1 cellular context compared by ENCODE assay signal in the genomic region with DNA sequence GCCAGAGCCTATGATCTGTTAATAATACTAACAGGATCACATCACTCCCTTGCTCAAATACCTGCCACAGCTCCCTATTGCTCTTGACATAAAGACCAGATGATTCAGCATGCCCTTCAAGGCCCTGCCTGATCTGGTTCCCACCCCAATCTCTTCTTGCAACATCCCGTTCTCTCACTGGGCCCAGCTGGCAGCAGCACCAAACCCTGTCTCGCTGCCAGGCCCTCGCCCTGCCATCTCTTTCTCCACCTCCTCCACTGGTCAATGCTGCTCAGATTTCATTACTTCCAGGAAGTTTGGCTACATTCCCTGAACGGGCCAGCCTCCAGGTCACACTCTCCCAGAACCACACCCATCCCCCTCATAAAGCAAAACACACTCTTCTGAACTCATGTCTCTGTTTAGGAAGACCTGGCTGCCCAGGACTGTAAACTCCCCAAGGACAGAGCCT.
TF ChIP-seq lines count a peak whose summit lies in the region.

No MANE protein-coding gene starts in this region.

TF ChIP-seq in A549, 52 proteins besides CTCF, POLR2A, EP300 and RAD21 (continued from another document):
- TF ChIP-seq, protein P1, sequence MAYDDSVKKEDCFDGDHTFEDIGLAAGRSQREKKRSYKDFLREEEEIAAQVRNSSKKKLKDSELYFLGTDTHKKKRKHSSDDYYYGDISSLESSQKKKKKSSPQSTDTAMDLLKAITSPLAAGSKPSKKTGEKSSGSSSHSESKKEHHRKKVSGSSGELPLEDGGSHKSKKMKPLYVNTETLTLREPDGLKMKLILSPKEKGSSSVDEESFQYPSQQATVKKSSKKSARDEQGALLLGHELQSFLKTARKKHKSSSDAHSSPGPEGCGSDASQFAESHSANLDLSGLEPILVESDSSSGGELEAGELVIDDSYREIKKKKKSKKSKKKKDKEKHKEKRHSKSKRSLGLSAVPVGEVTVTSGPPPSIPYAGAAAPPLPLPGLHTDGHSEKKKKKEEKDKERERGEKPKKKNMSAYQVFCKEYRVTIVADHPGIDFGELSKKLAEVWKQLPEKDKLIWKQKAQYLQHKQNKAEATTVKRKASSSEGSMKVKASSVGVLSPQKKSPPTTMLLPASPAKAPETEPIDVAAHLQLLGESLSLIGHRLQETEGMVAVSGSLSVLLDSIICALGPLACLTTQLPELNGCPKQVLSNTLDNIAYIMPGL (CRISPR knock-in tag; IDR thresholded peaks at IDR 0.05; ENCODE audit: borderline replicate concordance): no peak
- no peak for TF ChIP-seq PHF8 (IDR thresholded peaks at IDR 0.05; ENCODE audit: borderline replicate concordance, low read depth)
- TF ChIP-seq, protein P2, sequence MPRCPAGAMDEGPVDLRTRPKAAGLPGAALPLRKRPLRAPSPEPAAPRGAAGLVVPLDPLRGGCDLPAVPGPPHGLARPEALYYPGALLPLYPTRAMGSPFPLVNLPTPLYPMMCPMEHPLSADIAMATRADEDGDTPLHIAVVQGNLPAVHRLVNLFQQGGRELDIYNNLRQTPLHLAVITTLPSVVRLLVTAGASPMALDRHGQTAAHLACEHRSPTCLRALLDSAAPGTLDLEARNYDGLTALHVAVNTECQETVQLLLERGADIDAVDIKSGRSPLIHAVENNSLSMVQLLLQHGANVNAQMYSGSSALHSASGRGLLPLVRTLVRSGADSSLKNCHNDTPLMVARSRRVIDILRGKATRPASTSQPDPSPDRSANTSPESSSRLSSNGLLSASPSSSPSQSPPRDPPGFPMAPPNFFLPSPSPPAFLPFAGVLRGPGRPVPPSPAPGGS (IDR thresholded peaks at IDR 0.05): no peak
- no peak for TF ChIP-seq CBX2 (IDR thresholded peaks at IDR 0.05; ENCODE audit: borderline replicate concordance, low read depth)
- no peak for TF ChIP-seq POLR2AphosphoS2 (conservative IDR thresholded peaks at IDR 0.05; ENCODE audit: low read length)
- TF ChIP-seq RCOR1 (IDR thresholded peaks at IDR 0.05; ENCODE audit: low read depth, low read length): no peak
- no peak for TF ChIP-seq RFX5 (IDR thresholded peaks at IDR 0.05)
- no peak for TF ChIP-seq CBX8 (IDR thresholded peaks at IDR 0.05)
- TF ChIP-seq, protein P3, sequence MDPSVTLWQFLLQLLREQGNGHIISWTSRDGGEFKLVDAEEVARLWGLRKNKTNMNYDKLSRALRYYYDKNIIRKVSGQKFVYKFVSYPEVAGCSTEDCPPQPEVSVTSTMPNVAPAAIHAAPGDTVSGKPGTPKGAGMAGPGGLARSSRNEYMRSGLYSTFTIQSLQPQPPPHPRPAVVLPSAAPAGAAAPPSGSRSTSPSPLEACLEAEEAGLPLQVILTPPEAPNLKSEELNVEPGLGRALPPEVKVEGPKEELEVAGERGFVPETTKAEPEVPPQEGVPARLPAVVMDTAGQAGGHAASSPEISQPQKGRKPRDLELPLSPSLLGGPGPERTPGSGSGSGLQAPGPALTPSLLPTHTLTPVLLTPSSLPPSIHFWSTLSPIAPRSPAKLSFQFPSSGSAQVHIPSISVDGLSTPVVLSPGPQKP (IDR thresholded peaks at IDR 0.05; ENCODE audit: low read depth, low read length): no peak
- TF ChIP-seq, protein P4, sequence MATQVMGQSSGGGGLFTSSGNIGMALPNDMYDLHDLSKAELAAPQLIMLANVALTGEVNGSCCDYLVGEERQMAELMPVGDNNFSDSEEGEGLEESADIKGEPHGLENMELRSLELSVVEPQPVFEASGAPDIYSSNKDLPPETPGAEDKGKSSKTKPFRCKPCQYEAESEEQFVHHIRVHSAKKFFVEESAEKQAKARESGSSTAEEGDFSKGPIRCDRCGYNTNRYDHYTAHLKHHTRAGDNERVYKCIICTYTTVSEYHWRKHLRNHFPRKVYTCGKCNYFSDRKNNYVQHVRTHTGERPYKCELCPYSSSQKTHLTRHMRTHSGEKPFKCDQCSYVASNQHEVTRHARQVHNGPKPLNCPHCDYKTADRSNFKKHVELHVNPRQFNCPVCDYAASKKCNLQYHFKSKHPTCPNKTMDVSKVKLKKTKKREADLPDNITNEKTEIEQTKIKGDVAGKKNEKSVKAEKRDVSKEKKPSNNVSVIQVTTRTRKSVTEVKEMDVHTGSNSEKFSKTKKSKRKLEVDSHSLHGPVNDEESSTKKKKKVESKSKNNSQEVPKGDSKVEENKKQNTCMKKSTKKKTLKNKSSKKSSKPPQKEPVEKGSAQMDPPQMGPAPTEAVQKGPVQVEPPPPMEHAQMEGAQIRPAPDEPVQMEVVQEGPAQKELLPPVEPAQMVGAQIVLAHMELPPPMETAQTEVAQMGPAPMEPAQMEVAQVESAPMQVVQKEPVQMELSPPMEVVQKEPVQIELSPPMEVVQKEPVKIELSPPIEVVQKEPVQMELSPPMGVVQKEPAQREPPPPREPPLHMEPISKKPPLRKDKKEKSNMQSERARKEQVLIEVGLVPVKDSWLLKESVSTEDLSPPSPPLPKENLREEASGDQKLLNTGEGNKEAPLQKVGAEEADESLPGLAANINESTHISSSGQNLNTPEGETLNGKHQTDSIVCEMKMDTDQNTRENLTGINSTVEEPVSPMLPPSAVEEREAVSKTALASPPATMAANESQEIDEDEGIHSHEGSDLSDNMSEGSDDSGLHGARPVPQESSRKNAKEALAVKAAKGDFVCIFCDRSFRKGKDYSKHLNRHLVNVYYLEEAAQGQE (IDR thresholded peaks at IDR 0.05): no peak
